Comparison of ENCODE assay signal across 8 cellular contexts in genomic region chr17:77528516-77529327, GRCh38.
DNase-seq lines count a peak whose midpoint lies in the region; ATAC-seq, FAIRE-seq and TF ChIP-seq lines count a peak whose summit lies in the region.

No MANE protein-coding gene starts in this region.

- H3K27ac Mint-ChIP-seq in activated T-helper 1 cell treated with anti-CD3 and anti-CD28 coated beads, Interleukin-12 subunit alpha, Interleukin-12 subunit beta, Interleukin-2, Interleukin-4 antibody, amounts not matched to agents 30 ng/mL and 10 ng/mL and 1 ng/mL, durations not matched to agents 14 hours and 24 hours and 36 hours = no peak overlapping the region

- H3K27me3 Mint-ChIP-seq in activated T-helper 1 cell treated with anti-CD3 and anti-CD28 coated beads, Interleukin-12 subunit alpha, Interleukin-12 subunit beta, Interleukin-2, Interleukin-4 antibody, amounts not matched to agents 30 ng/mL and 10 ng/mL and 1 ng/mL, durations not matched to agents 14 hours and 24 hours and 36 hours (ENCODE audit: insufficient read depth) = peaks cover 23% of the 10 kb centered on the region

- H3K4me1 Mint-ChIP-seq in activated T-helper 1 cell treated with anti-CD3 and anti-CD28 coated beads, Interleukin-12 subunit alpha, Interleukin-12 subunit beta, Interleukin-2, Interleukin-4 antibody, amounts not matched to agents 30 ng/mL and 10 ng/mL and 1 ng/mL, durations not matched to agents 14 hours and 24 hours and 36 hours (ENCODE audit: low read depth) = no peaks in the 10 kb centered on the region

- H3K27ac ChIP-seq in VCaP = peak overlapping the region; percentile 85

- no peaks in the 10 kb centered on the region for H3K36me3 Mint-ChIP-seq in activated T-helper 1 cell treated with anti-CD3 and anti-CD28 coated beads, Interleukin-12 subunit alpha, Interleukin-12 subunit beta, Interleukin-2, Interleukin-4 antibody, amounts not matched to agents 30 ng/mL and 10 ng/mL and 1 ng/mL, durations not matched to agents 14 hours and 24 hours and 36 hours (ENCODE audit: low read depth)

- intact Hi-C loops in activated T-helper 1 cell treated with anti-CD3 and anti-CD28 coated beads, Interleukin-12 subunit alpha, Interleukin-12 subunit beta, Interleukin-2, Interleukin-4 antibody, amounts not matched to agents 30 ng/mL and 10 ng/mL and 1 ng/mL, durations not matched to agents 14 hours and 24 hours and 36 hours (cut with micrococcal nuclease) = no loop called here

- no peak overlapping the region for H3K4me3 Mint-ChIP-seq in activated T-helper 1 cell treated with anti-CD3 and anti-CD28 coated beads, Interleukin-12 subunit alpha, Interleukin-12 subunit beta, Interleukin-2, Interleukin-4 antibody, amounts not matched to agents 30 ng/mL and 10 ng/mL and 1 ng/mL, durations not matched to agents 14 hours and 24 hours and 36 hours

- H3K9me3 Mint-ChIP-seq in activated T-helper 1 cell treated with anti-CD3 and anti-CD28 coated beads, Interleukin-12 subunit alpha, Interleukin-12 subunit beta, Interleukin-2, Interleukin-4 antibody, amounts not matched to agents 30 ng/mL and 10 ng/mL and 1 ng/mL, durations not matched to agents 14 hours and 24 hours and 36 hours = no peaks in the 10 kb centered on the region

- peak; percentile 28 for DNase-seq in activated CD4-positive, CD25-positive, alpha-beta regulatory T cell treated with anti-CD3 and anti-CD28 coated beads, Interleukin-2, amount 50 U/mL, for 72 hours
- DNase-seq in activated CD4-positive, CD25-positive, alpha-beta regulatory T cell (lab: John Stamatoyannopoulos, UW) = no peak
- peak; percentile 49 to 55 for DNase-seq in frontal cortex (ENCODE audit: low spot score in 2 of 2)
- peak; percentile 9 to 36 for DNase-seq in stimulated activated CD4-positive, alpha-beta T cell treated with anti-CD3 and anti-CD28 coated beads, Interleukin-12 subunit alpha, Interleukin-12 subunit beta, amount 100 ng/mL, for 24 hours (ENCODE audit: low read depth in 2 of 2)
- DNase-seq in activated T-helper 1 cell treated with anti-CD3 and anti-CD28 coated beads, Interleukin-12 subunit alpha, Interleukin-12 subunit beta, Interleukin-2, Interleukin-4 antibody, amounts not matched to agents 30 ng/mL and 10 ng/mL and 1 ng/mL, durations not matched to agents 14 hours and 24 hours and 36 hours (ENCODE audit: low spot score) = no peak

- ATAC-seq in HG02884 (IDR thresholded peaks at IDR 0.05; ENCODE audit: unreplicated experiment) (no peak), HG02610 (IDR thresholded peaks at IDR 0.05; ENCODE audit: unreplicated experiment) (no peak)

- TF ChIP-seq CTCF in VCaP (conservative IDR thresholded peaks at IDR 0.05) = peak; percentile 56

- FAIRE-seq in frontal cortex (lab: Jason Lieb, UNC) = no peak

Comparison
In these comparisons a context has a peak if more than half of its experiments do, and no peak if none do; other contexts are left out.
1. DNase-seq: peak in activated CD4-positive, CD25-positive, alpha-beta regulatory T cell treated with anti-CD3 and anti-CD28 coated beads, Interleukin-2, amount 50 U/mL, for 72 hours (single experiment), frontal cortex (2 of 2) and stimulated activated CD4-positive, alpha-beta T cell treated with anti-CD3 and anti-CD28 coated beads, Interleukin-12 subunit alpha, Interleukin-12 subunit beta, amount 100 ng/mL, for 24 hours (2 of 2); none in activated CD4-positive, CD25-positive, alpha-beta regulatory T cell (0 of 4) and activated T-helper 1 cell treated with anti-CD3 and anti-CD28 coated beads, Interleukin-12 subunit alpha, Interleukin-12 subunit beta, Interleukin-2, Interleukin-4 antibody, amounts not matched to agents 30 ng/mL and 10 ng/mL and 1 ng/mL, durations not matched to agents 14 hours and 24 hours and 36 hours (single experiment).